In the genomic region with DNA sequence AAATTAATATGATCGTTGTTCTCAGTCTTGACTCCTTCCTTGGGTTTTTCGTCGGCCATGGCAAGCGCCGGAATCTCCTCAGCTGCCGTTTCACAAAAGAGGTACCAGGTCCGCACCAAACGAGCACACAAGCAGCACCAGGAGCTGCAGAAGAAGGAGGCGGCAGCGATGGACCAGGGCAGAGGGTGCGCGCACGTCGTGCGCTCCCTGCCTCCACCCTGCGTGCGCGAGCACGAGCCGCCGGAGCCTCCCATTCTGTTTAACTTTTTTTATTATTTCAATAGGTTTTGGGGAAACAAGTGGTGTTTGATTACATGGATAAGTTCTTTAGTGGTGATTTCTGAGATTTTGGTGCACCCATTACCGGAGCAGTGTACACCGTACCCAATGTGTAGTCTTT, we compare ENCODE assay signal across 24 cellular contexts.
"Had no signal": no experiment of that assay in that cellular context is flagged by ENCODE, and none has a peak within 500 bp of the region (broad histone marks: within the 10 kb centered on the region; RNA-seq: fewer than 3 reads in every experiment).

No MANE protein-coding gene starts in this region.

- H3K27ac Mint-ChIP-seq: activated B cell treated with CpG ODN at 0.5 μM for 24 hours; activated naive CD4-positive, alpha-beta T cell treated with anti-CD3 and anti-CD28 coated beads for 36 hours; activated naive CD8-positive, alpha-beta T cell treated with anti-CD3 and anti-CD28 coated beads, Interleukin-2, amount 10 ng/mL, durations not matched to agents 7 days and 5 days; effector memory CD8-positive, alpha-beta T cell; immature natural killer cell; mesothelial cell of epicardium; natural killer cell had no signal

- H3K36me3 Mint-ChIP-seq: activated naive CD8-positive, alpha-beta T cell treated with anti-CD3 and anti-CD28 coated beads, Interleukin-2, amount 10 ng/mL, durations not matched to agents 7 days and 5 days; immature natural killer cell; mesothelial cell of epicardium; natural killer cell had no signal

- H3K27me3 Mint-ChIP-seq: activated B cell treated with CpG ODN at 0.5 μM for 24 hours; activated naive CD8-positive, alpha-beta T cell treated with anti-CD3 and anti-CD28 coated beads, Interleukin-2, amount 10 ng/mL, durations not matched to agents 7 days and 5 days; central memory CD8-positive, alpha-beta T cell; effector memory CD8-positive, alpha-beta T cell had no signal

- H3K27me3 ChIP-seq: hepatocyte, upper lobe of right lung had no signal

- H3K9me3 Mint-ChIP-seq: activated B cell treated with CpG ODN at 0.5 μM for 24 hours; activated naive CD4-positive, alpha-beta T cell treated with anti-CD3 and anti-CD28 coated beads for 36 hours; activated naive CD8-positive, alpha-beta T cell treated with anti-CD3 and anti-CD28 coated beads, Interleukin-2, amount 10 ng/mL, durations not matched to agents 7 days and 5 days; central memory CD8-positive, alpha-beta T cell; effector memory CD8-positive, alpha-beta T cell; immature natural killer cell; natural killer cell had no signal

- ATAC-seq: effector memory CD8-positive, alpha-beta T cell; esophagus mucosa; left lobe of liver; natural killer cell; upper lobe of right lung had no signal

- H3K4me1 ChIP-seq: breast epithelium, thyroid gland, upper lobe of right lung had no signal

- DNase-seq: activated B cell treated with CpG ODN at 0.5 μM for 24 hours; activated CD4-positive, alpha-beta T cell treated with anti-CD3 and anti-CD28 coated beads for 4 hours; activated CD4-positive, alpha-beta T cell treated with anti-CD3 and anti-CD28 coated beads, Interleukin-2, amount 50 U/mL, for 48 hours; activated CD8-positive, alpha-beta memory T cell treated with anti-CD3 and anti-CD28 coated beads, Interleukin-2, amount 50 U/mL, for 48 hours; activated effector memory CD4-positive, alpha-beta T cell treated with Interleukin-2 at 50 U/mL for 16 hours; activated naive CD4-positive, alpha-beta T cell treated with anti-CD3 and anti-CD28 coated beads for 36 hours; activated naive CD8-positive, alpha-beta T cell treated with anti-CD3 and anti-CD28 coated beads, Interleukin-2, amount 10 ng/mL, durations not matched to agents 7 days and 5 days; activated T-cell treated with anti-CD3 and anti-CD28 coated beads, Interleukin-2, amount 50 U/mL, for 48 hours; amniotic stem cell; effector memory CD8-positive, alpha-beta T cell; glutamatergic neuron; immature natural killer cell; natural killer cell; retina; stimulated activated CD4-positive, alpha-beta T cell treated with anti-CD3 and anti-CD28 coated beads, Interleukin-4, amount 100 ng/mL, for 1 hour; stimulated activated naive CD4-positive, alpha-beta T cell treated with Interleukin-2 at 50 U/mL for 16 hours; thyroid gland; upper lobe of right lung had no signal

- H3K4me3 Mint-ChIP-seq: activated B cell treated with CpG ODN at 0.5 μM for 24 hours; activated naive CD4-positive, alpha-beta T cell treated with anti-CD3 and anti-CD28 coated beads for 36 hours; activated naive CD8-positive, alpha-beta T cell treated with anti-CD3 and anti-CD28 coated beads, Interleukin-2, amount 10 ng/mL, durations not matched to agents 7 days and 5 days; central memory CD8-positive, alpha-beta T cell; effector memory CD8-positive, alpha-beta T cell; immature natural killer cell; mesothelial cell of epicardium; natural killer cell had no signal

- H3K27ac ChIP-seq: breast epithelium, hepatocyte, thyroid gland, upper lobe of right lung had no signal

- H3K4me1 Mint-ChIP-seq: activated B cell treated with CpG ODN at 0.5 μM for 24 hours; activated naive CD8-positive, alpha-beta T cell treated with anti-CD3 and anti-CD28 coated beads, Interleukin-2, amount 10 ng/mL, durations not matched to agents 7 days and 5 days; central memory CD8-positive, alpha-beta T cell; immature natural killer cell; mesothelial cell of epicardium; natural killer cell had no signal

- H3K4me3 ChIP-seq: breast epithelium, hepatocyte, thyroid gland, upper lobe of right lung had no signal

- H3K9me3 ChIP-seq: breast epithelium, thyroid gland, upper lobe of right lung had no signal

- H3K36me3 ChIP-seq: breast epithelium, thyroid gland, upper lobe of right lung had no signal
